ENCODE assay signal across 8 cellular contexts in genomic region chr12:74537126-74537706, GRCh38. TPM values are rescaled to one million over a fixed set of nuclear protein-coding genes. Genes with fewer than 3 reads are reported as not detected.
A peak's percentile ranks its signal among the peaks of the same experiment; 100 is the strongest.
DNase-seq lines count a peak whose midpoint lies in the region; ATAC-seq and TF ChIP-seq lines count a peak whose summit lies in the region.

No MANE protein-coding gene starts in this region.

- H3K9me3 ChIP-seq in mucosa of descending colon = no peaks in the 10 kb centered on the region

- peak; percentile 69 for ATAC-seq in GM18502 (IDR thresholded peaks at IDR 0.05; ENCODE audit: poor library complexity, unreplicated experiment)
- ATAC-seq in HG02885 (IDR thresholded peaks at IDR 0.05; ENCODE audit: poor library complexity, unreplicated experiment) = peak; percentile 58
- ATAC-seq in mucosa of descending colon = peak; percentile 40

- H3K36me3 ChIP-seq in mucosa of descending colon (ENCODE audit: low read depth) = no peaks in the 10 kb centered on the region

- TF ChIP-seq CTCF in AG09309 (IDR thresholded peaks at IDR 0.05; ENCODE audit: control insufficient read depth, insufficient read depth, low read depth, low read length, missing control alignments) = peak; percentile 50
- peak; percentile 57 for TF ChIP-seq CTCF in epithelial cell of esophagus (IDR thresholded peaks at IDR 0.05; ENCODE audit: insufficient read depth, low read depth, low read length, missing control alignments)
- peak; percentile 48 for TF ChIP-seq CTCF in mucosa of descending colon (IDR thresholded peaks at IDR 0.05)

- peak; percentile 16 for DNase-seq in AG09309 (ENCODE audit: low read depth)
- peak; percentile 99 for DNase-seq in NCI-H1417 treated with DMSO at 0.1 percent for 48 hours (lab: John Stamatoyannopoulos, UW)
- peak; percentile 52 to 92 for DNase-seq in SW 1271 (lab: John Stamatoyannopoulos, UW)
- peak; percentile 59 for DNase-seq in epithelial cell of esophagus (ENCODE audit: low read depth)
- DNase-seq in mucosa of descending colon = no peak
- DNase-seq in NK-92 (lab: John Stamatoyannopoulos, UW; ENCODE audit: unreplicated experiment) = no peak

- H3K4me1 ChIP-seq in mucosa of descending colon (ENCODE audit: low read depth) = peaks cover 18% of the 10 kb centered on the region

- intact Hi-C loops in mucosa of descending colon (cut with DNase I, micrococcal nuclease) = no loop called here

- H3K4me3 ChIP-seq in AG09309 (ENCODE audit: control insufficient read depth, low read depth, low read length) (peak overlapping the region; percentile 72), epithelial cell of esophagus (ENCODE audit: low read length) (peak overlapping the region; percentile 64), mucosa of descending colon (peak overlapping the region; percentile 60)

RNA-seq across cellular contexts. Expression of gene ATXN7L3B, which starts 0.4 kb away (rescaled TPM):
- total RNA-seq in mucosa of descending colon = 10 to 100 TPM; 26.6 to 33.7 (median 31.4) TPM

Comparison
In these comparisons a context has a peak if more than half of its experiments do, and no peak if none do; other contexts are left out.
1. DNase-seq: peak in AG09309 (single experiment), NCI-H1417 treated with DMSO at 0.1 percent for 48 hours (single experiment), SW 1271 (2 of 2) and epithelial cell of esophagus (single experiment); none in mucosa of descending colon (0 of 3) and NK-92 (single experiment).
2. Peak in every context shown above with its lines, with median percentiles within 50 percentile points of each other: H3K4me3 ChIP-seq, CTCF ChIP-seq and ATAC-seq.